In the genomic region with DNA sequence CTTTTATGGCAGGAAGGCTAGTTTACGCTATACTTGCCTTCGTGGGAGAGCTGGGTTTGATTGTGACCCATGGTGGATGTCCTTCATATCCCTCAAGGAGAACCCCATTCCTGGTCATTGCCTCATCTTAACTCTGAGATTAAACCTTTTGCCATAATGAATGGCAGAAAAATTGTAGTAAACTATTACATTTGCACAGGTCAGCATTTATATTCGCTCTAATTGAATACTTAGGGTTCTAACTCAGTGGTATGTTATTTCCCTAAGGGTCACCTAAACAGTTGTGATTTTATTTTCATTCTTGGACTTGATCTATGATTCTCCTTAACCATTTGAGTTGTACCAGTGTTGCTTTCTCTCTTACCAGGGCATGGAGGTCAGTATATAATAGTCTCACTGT, we compare ENCODE assay signal across 15 cellular contexts. TPM values are rescaled to one million over a fixed set of nuclear protein-coding genes. Genes with fewer than 3 reads are reported as not detected.
A peak's percentile ranks its signal among the peaks of the same experiment; 100 is the strongest.
DNase-seq lines count a peak whose midpoint lies in the region; ATAC-seq and TF ChIP-seq lines count a peak whose summit lies in the region.
"Had no signal": no experiment of that assay in that cellular context is flagged by ENCODE, and none has a peak within 500 bp of the region (broad histone marks: within the 10 kb centered on the region; RNA-seq: fewer than 3 reads in every experiment).

No MANE protein-coding gene starts in this region.

- H3K36me3 ChIP-seq in PC-9 (ENCODE audit: low read depth) = no peaks in the 10 kb centered on the region
- no peaks in the 10 kb centered on the region for H3K36me3 ChIP-seq in subcutaneous abdominal adipose tissue (ENCODE audit: control insufficient read depth in 5 of 5, insufficient read depth in 5 of 5, low read length in 5 of 5)
- H3K36me3 ChIP-seq: SJSA1 had no signal

- peak overlapping the region; percentile 63 for H3K27ac ChIP-seq in PC-9
- peak overlapping the region; percentile 13 for H3K27ac ChIP-seq in subcutaneous abdominal adipose tissue (ENCODE audit: low read depth, low read length)
- H3K27ac ChIP-seq: SJSA1, VCaP had no signal

- H3K9me3 ChIP-seq in PC-9 (ENCODE audit: insufficient read depth, low read depth) (no peaks in the 10 kb centered on the region), subcutaneous abdominal adipose tissue (ENCODE audit: control insufficient read depth in 5 of 5, low read length in 5 of 5) (no peaks in the 10 kb centered on the region)
- H3K9me3 ChIP-seq: SJSA1 had no signal

- peaks cover 18% of the 10 kb centered on the region for H3K4me1 ChIP-seq in PC-9 (replicated peaks; ENCODE audit: insufficient read depth)
- peaks cover 0 to 7% (median 0%) of the 10 kb centered on the region in 5 donors for H3K4me1 ChIP-seq in subcutaneous abdominal adipose tissue (ENCODE audit: control insufficient read depth in 5 of 5, insufficient read depth in 5 of 5, low read length in 5 of 5)
- H3K4me1 ChIP-seq: SJSA1 had no signal

- H3K27me3 ChIP-seq in PC-9 (ENCODE audit: insufficient read depth, low read depth) (no peaks in the 10 kb centered on the region), subcutaneous abdominal adipose tissue (ENCODE audit: control insufficient read depth in 5 of 5, insufficient read depth in 4 of 5, low read length in 5 of 5) (peaks cover 0 to 6% (median 4%) of the 10 kb centered on the region in 5 donors)
- H3K27me3 ChIP-seq: SJSA1 had no signal

- H2AFZ ChIP-seq in PC-9 = no peak overlapping the region

- BruUV-seq in PC-9 (replicated peaks; lab: Mats Ljungman, UMichigan) = no TSS peak

- peaks cover 6% of the 10 kb centered on the region; the same call in 1 of the 2 replicates for H3F3A ChIP-seq in PC-9 (ENCODE audit: insufficient read depth, low read depth)

- peaks cover 0 to 3% of the 10 kb centered on the region in 2 donors for H3K9me3 Mint-ChIP-seq in activated T-cell treated with anti-CD3 and anti-CD28 coated beads, Interleukin-2, amount 50 U/mL, for 72 hours
- H3K9me3 Mint-ChIP-seq in effector memory CD8-positive, alpha-beta T cell = no peaks in the 10 kb centered on the region

- H3K36me3 Mint-ChIP-seq in activated T-cell treated with anti-CD3 and anti-CD28 coated beads, Interleukin-2, amount 50 U/mL, for 72 hours (ENCODE audit: insufficient read depth in 2 of 2) = peaks cover 4 to 7% of the 10 kb centered on the region in 2 donors
- H3K36me3 Mint-ChIP-seq in effector memory CD8-positive, alpha-beta T cell (ENCODE audit: insufficient read depth) = peaks cover 8% of the 10 kb centered on the region

- no peak overlapping the region for H3K9ac ChIP-seq in subcutaneous abdominal adipose tissue (ENCODE audit: low read length in 5 of 5)

- peaks cover 77% of the 10 kb centered on the region for H3K4me1 Mint-ChIP-seq in activated T-cell treated with anti-CD3 and anti-CD28 coated beads, Interleukin-2, amount 50 U/mL, for 72 hours (ENCODE audit: low read depth)
- peaks cover 18 to 40% of the 10 kb centered on the region in 2 donors for H3K4me1 Mint-ChIP-seq in effector memory CD8-positive, alpha-beta T cell (ENCODE audit: low read depth in 2 of 2)

- H3K79me2 ChIP-seq in PC-9 (ENCODE audit: low read depth) = no peaks in the 10 kb centered on the region

- no peak overlapping the region for H3K4me2 ChIP-seq in PC-9

- no peak for TF ChIP-seq CTCF in PC-9 (conservative IDR thresholded peaks at IDR 0.05)

- H3K27me3 Mint-ChIP-seq in activated T-cell treated with anti-CD3 and anti-CD28 coated beads, Interleukin-2, amount 50 U/mL, for 72 hours (ENCODE audit: low read depth) = peaks cover 6% of the 10 kb centered on the region
- no peaks in the 10 kb centered on the region for H3K27me3 Mint-ChIP-seq in effector memory CD8-positive, alpha-beta T cell
- H3K27me3 Mint-ChIP-seq: brain had no signal

- DNase-seq in activated T-cell treated with anti-CD3 and anti-CD28 coated beads, Interleukin-2, amount 50 U/mL, for 72 hours = no peak
- no peak for DNase-seq in activated T-cell treated with anti-CD3 and anti-CD28 coated beads, Interleukin-2, amount 50 U/mL, for 1 hour
- DNase-seq in PC-9 (no peak), 8988T (no peak), left colon (no peak), HCEC 1CT (no peak)
- DNase-seq in effector memory CD8-positive, alpha-beta T cell = no peak
- DNase-seq: activated T-cell treated with anti-CD3 and anti-CD28 coated beads, Interleukin-2, amount 50 U/mL, for 4 hours; effector CD4-positive, alpha-beta T cell; NCI-H1048; substantia nigra had no signal

- H3K27ac Mint-ChIP-seq in activated T-cell treated with anti-CD3 and anti-CD28 coated beads, Interleukin-2, amount 50 U/mL, for 72 hours = peak overlapping the region; percentile 97
- peak overlapping the region; percentile 94 to 97 for H3K27ac Mint-ChIP-seq in effector memory CD8-positive, alpha-beta T cell

- CTCF ChIA-PET in PC-9 (lab: Charles Lee) = no interaction called here

- POLR2A ChIA-PET in PC-9 (lab: Charles Lee; ENCODE audit: unreplicated experiment) = no interaction called here

- no peaks in the 10 kb centered on the region for H3K9me2 ChIP-seq in PC-9 (ENCODE audit: insufficient read depth)

- peak overlapping the region; percentile 69 to 77 for H3K4me3 Mint-ChIP-seq in activated T-cell treated with anti-CD3 and anti-CD28 coated beads, Interleukin-2, amount 50 U/mL, for 72 hours
- H3K4me3 Mint-ChIP-seq in effector memory CD8-positive, alpha-beta T cell = peak overlapping the region; percentile 73 to 75

- ATAC-seq in activated T-cell treated with anti-CD3 and anti-CD28 coated beads, Interleukin-2, amount 50 U/mL, for 72 hours (replicated peaks in 1 of 2) = no peak
- no peak for ATAC-seq in effector memory CD8-positive, alpha-beta T cell (replicated peaks)
- no peak for ATAC-seq in left colon
- ATAC-seq: activated T-cell treated with anti-CD3 and anti-CD28 coated beads, Interleukin-2, amount 50 U/mL, for 4 hours had no signal

- H3K4me3 ChIP-seq in PC-9 (no peak overlapping the region), subcutaneous abdominal adipose tissue (ENCODE audit: low read depth in 1 of 5, low read length in 5 of 5) (no peak overlapping the region)
- H3K4me3 ChIP-seq: SJSA1 had no signal

- intact Hi-C loops in PC-9 (cut with micrococcal nuclease; ENCODE audit: unreplicated experiment) (no loop called here), left colon (cut with DNase I, micrococcal nuclease) (no loop called here)

- H4K20me1 ChIP-seq in PC-9 (ENCODE audit: insufficient read depth) = no peaks in the 10 kb centered on the region

RNA-seq across cellular contexts. Expression of a gene that starts 13.4 kb away (rescaled TPM):
- total RNA-seq in activated T-cell treated with anti-CD3 and anti-CD28 coated beads, Interleukin-2, amount 50 U/mL, for 72 hours = 10 to 100 TPM; 26.0 to 31.7 TPM
- total RNA-seq in PC-9 (2021) = 12.5 and 19.4 TPM in 2 replicates
- total RNA-seq in left colon = 10 to 100 TPM; 16.2 to 24.2 TPM
